In the genomic region with DNA sequence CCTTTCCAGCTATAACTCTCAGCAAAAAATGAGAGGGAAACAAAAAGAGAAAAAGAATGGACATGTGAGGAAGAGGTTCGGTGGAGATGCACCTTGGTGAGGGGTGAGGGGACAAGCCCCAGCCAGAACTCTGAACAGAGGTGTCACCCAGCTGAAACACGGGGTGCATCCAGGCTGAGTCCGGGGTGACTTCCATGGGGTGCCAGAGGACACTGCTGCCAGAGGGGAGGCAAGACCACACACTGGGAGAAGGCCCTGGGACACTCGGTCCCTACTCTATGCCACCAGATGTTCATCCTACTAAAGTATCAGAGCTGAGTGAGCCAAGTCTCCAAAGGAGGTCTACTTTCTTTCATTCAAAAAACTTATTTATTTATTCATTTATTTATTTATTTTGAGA, we compare ENCODE assay signal across 1 cellular context.
A peak's percentile ranks its signal among the peaks of the same experiment; 100 is the strongest.
TF ChIP-seq lines count a peak whose summit lies in the region.

No MANE protein-coding gene starts in this region.

TF ChIP-seq in H1, 55 proteins besides CTCF, POLR2A, EP300 and RAD21:
- peak; percentile 3; the same call in 1 of the 2 replicates for TF ChIP-seq SUZ12 (IDR thresholded peaks at IDR 0.05; ENCODE audit: low read length)
- TF ChIP-seq JUND (IDR thresholded peaks at IDR 0.05; ENCODE audit: low read length), result no peak
